In genomic region chr12:124914392-124915248, GRCh38 we compare ENCODE assay signal across 9 cellular contexts. TPM values are rescaled to one million over a fixed set of nuclear protein-coding genes. Genes with fewer than 3 reads are reported as not detected.
DNase-seq lines count a peak whose midpoint lies in the region; ATAC-seq, FAIRE-seq and TF ChIP-seq lines count a peak whose summit lies in the region.
"Had no signal": no experiment of that assay in that cellular context is flagged by ENCODE, and none has a peak within 500 bp of the region (broad histone marks: within the 10 kb centered on the region; RNA-seq: fewer than 3 reads in every experiment).

Gene UBC, minus strand, starts transcription at chr12:124914650. Its CDS starts 879 bp downstream, at chr12:124913771.

- dilution Hi-C loops in endothelial cell of umbilical vein (cut with MboI; ENCODE audit: extremely low pct_ligation_motif_present, low sequenced_read_pairs) = no loop called here

- POLR2A ChIA-PET in endothelial cell of umbilical vein (lab: Charles Lee) = interaction anchor here (0.6 to 3.9 kb wide), 9 partner anchors 9 to 150 kb away, joined by 3 to 46 read pairs (median 5); partner anchors contain the start of gene SCARB1

- FAIRE-seq in endothelial cell of umbilical vein (lab: Jason Lieb, UNC) = peak; percentile 64
- FAIRE-seq: G401.6 had no signal

- H3K4me3 ChIP-seq in endothelial cell of umbilical vein (replicated peaks in 1 of 3; ENCODE audit: insufficient read depth in 1 of 3, low read depth in 1 of 3, low read length in 3 of 3) = peak within 1 kb of the TSS; percentile 66 to 94 (median 84)
- H3K4me3 ChIP-seq in mucosa of rectum (ENCODE audit: low read length in 2 of 2) = peak within 1 kb of the TSS; percentile 87 to 98

- no peaks in the 10 kb centered on the region for H3K9me1 ChIP-seq in endothelial cell of umbilical vein (replicated peaks; ENCODE audit: control insufficient read depth, extremely low read depth, insufficient read depth, low read length)

- peak within 1 kb of the TSS; percentile 55 for H2AFZ ChIP-seq in endothelial cell of umbilical vein (ENCODE audit: low read depth, low read length)

- DNase-seq in activated naive CD4-positive, alpha-beta T cell treated with Interleukin-2 at 50 U/mL for 16 hours = peak; percentile 89
- DNase-seq in activated naive CD4-positive, alpha-beta T cell (lab: John Stamatoyannopoulos, UW) = no peak
- peak; percentile 95 for DNase-seq in HS-5 (ENCODE audit: low read depth)
- peak; percentile 81 to 87 for DNase-seq in activated CD8-positive, alpha-beta memory T cell treated with anti-CD3 and anti-CD28 coated beads for 1 hour (ENCODE audit: extremely low read depth in 1 of 2, low read depth in 1 of 2)
- DNase-seq in endothelial cell of umbilical vein (ENCODE audit: low read depth, low spot score) = peak; percentile 88
- peak; percentile 92 for DNase-seq in stimulated activated CD8-positive, alpha-beta memory T cell treated with anti-CD3 and anti-CD28 coated beads, Interleukin-4, amount 100 ng/mL, for 48 hours

- CTCF ChIA-PET in endothelial cell of umbilical vein (lab: Charles Lee) = interaction anchor here (0.6 to 4.3 kb wide), 5 partner anchors 8 to 25 kb away, joined by 3 to 64 read pairs (median 8); no protein-coding TSS in a partner anchor

- TF ChIP-seq POLR2A in endothelial cell of umbilical vein (IDR thresholded peaks at IDR 0.05; ENCODE audit: low read depth, low read length) = peak; percentile 99

- peaks cover 9 to 16% of the 10 kb centered on the region in 2 experiments for H3K36me3 ChIP-seq in endothelial cell of umbilical vein (ENCODE audit: control insufficient read depth in 2 of 2, extremely low read depth in 1 of 2, insufficient read depth in 2 of 2, low read length in 2 of 2)
- H3K36me3 ChIP-seq in mucosa of rectum (ENCODE audit: control insufficient read depth in 2 of 2, insufficient read depth in 2 of 2, low read length in 2 of 2) = peaks cover 27 to 32% of the 10 kb centered on the region in 2 donors

- TF ChIP-seq CTCF in endothelial cell of umbilical vein (IDR thresholded peaks at IDR 0.05; ENCODE audit: extremely low read depth in 1 of 2, insufficient read depth in 1 of 2, low read depth in 1 of 2, low read length in 2 of 2) = no peak

- H4K20me1 ChIP-seq in endothelial cell of umbilical vein (replicated peaks; ENCODE audit: control insufficient read depth, extremely low read depth, insufficient read depth, low read length) = peaks cover 11% of the 10 kb centered on the region

- peak within 1 kb of the TSS; percentile 95 for H3K27ac ChIP-seq in endothelial cell of umbilical vein (ENCODE audit: insufficient read depth, low read depth, low read length)
- peak within 1 kb of the TSS; percentile 99 to 100 for H3K27ac ChIP-seq in mucosa of rectum (ENCODE audit: low read depth in 2 of 2, low read length in 2 of 2)

- H3K27me3 ChIP-seq in endothelial cell of umbilical vein (ENCODE audit: control insufficient read depth in 2 of 2, insufficient read depth in 2 of 2, low read length in 2 of 2) (no peaks in the 10 kb centered on the region), mucosa of rectum (ENCODE audit: control insufficient read depth in 2 of 2, insufficient read depth in 2 of 2, low read length in 2 of 2) (no peaks in the 10 kb centered on the region)

- peaks cover 50% of the 10 kb centered on the region for H3K4me1 ChIP-seq in endothelial cell of umbilical vein (ENCODE audit: control insufficient read depth, extremely low read depth, insufficient read depth, low read length)
- H3K4me1 ChIP-seq in mucosa of rectum (ENCODE audit: control insufficient read depth in 2 of 2, insufficient read depth in 2 of 2, low read length in 2 of 2) = peaks cover 55 to 58% of the 10 kb centered on the region in 2 donors

- intact Hi-C loops in endothelial cell of umbilical vein (cut with micrococcal nuclease) = no loop called here

- no TSS peak for BruUV-seq in endothelial cell of umbilical vein (replicated peaks; lab: Mats Ljungman, UMichigan)

- H3K4me2 ChIP-seq in endothelial cell of umbilical vein (ENCODE audit: insufficient read depth, low read length) = peak within 1 kb of the TSS; percentile 92

- peaks cover 39% of the 10 kb centered on the region for H3K79me2 ChIP-seq in endothelial cell of umbilical vein (ENCODE audit: control insufficient read depth, insufficient read depth, low read length)

- no peaks in the 10 kb centered on the region for H3K9me3 ChIP-seq in endothelial cell of umbilical vein (replicated peaks; ENCODE audit: control insufficient read depth, insufficient read depth, low read length)
- H3K9me3 ChIP-seq in mucosa of rectum (ENCODE audit: control insufficient read depth in 2 of 2, low read length in 2 of 2) = no peaks in the 10 kb centered on the region

- H3K9ac ChIP-seq in endothelial cell of umbilical vein (replicated peaks; ENCODE audit: extremely low read depth, insufficient read depth, low read length) (peak within 1 kb of the TSS; percentile 96), mucosa of rectum (ENCODE audit: low read depth in 1 of 2, low read length in 2 of 2) (peak within 1 kb of the TSS; percentile 99 to 100)

- no peak for ATAC-seq in GM21529 (IDR thresholded peaks at IDR 0.05; ENCODE audit: unreplicated experiment)

TF ChIP-seq in endothelial cell of umbilical vein, 7 proteins besides CTCF, POLR2A, EP300 and RAD21:
- no peak for TF ChIP-seq EZH2 (IDR thresholded peaks at IDR 0.05; ENCODE audit: borderline replicate concordance, low read depth, low read length, severe bottlenecking)
- no peak for TF ChIP-seq GATA2 (IDR thresholded peaks at IDR 0.05; ENCODE audit: insufficient read depth, insufficient read length, low read depth, low read length)
- peak; percentile 67 for TF ChIP-seq FOS (IDR thresholded peaks at IDR 0.05; ENCODE audit: borderline replicate concordance, insufficient read depth, low read length)
- no peak for TF ChIP-seq MYC (IDR thresholded peaks at IDR 0.05; ENCODE audit: low read depth, low read length)
- TF ChIP-seq POLR2AphosphoS5 (IDR thresholded peaks at IDR 0.05; ENCODE audit: insufficient read depth, low read depth, low read length) = peak; percentile 100
- no peak for TF ChIP-seq JUN (IDR thresholded peaks at IDR 0.05; ENCODE audit: borderline replicate concordance, insufficient read depth, insufficient read length, low read depth)
- no peak for TF ChIP-seq MAX (IDR thresholded peaks at IDR 0.05; ENCODE audit: insufficient read depth, insufficient read length)

RNA-seq across cellular contexts. Expression of gene UBC, which starts in this region (rescaled TPM):
- total RNA-seq in endothelial cell of umbilical vein = 875 and 911 TPM in 2 replicates
- 1,040 and 1,305 TPM in 2 replicates for polyA plus RNA-seq in endothelial cell of umbilical vein
- polyA plus RNA-seq in endothelial cell of umbilical vein (2011; cell fraction: cytosol; rRNA removed) = 1,913 and 1,931 TPM in 2 replicates
- 1,373 and 1,721 TPM in 2 replicates for polyA plus RNA-seq in endothelial cell of umbilical vein (2011; cell fraction: nucleus; rRNA removed)
- polyA plus RNA-seq in endothelial cell of umbilical vein (2012) = 1,239 and 1,518 TPM in 2 replicates
- 537 and 767 TPM in 2 replicates for polyA minus RNA-seq in endothelial cell of umbilical vein
- polyA minus RNA-seq in endothelial cell of umbilical vein (2011; cell fraction: cytosol; rRNA and poly(A)+ RNA removed) = 247 TPM
- polyA minus RNA-seq in endothelial cell of umbilical vein (2011; cell fraction: nucleus; rRNA and poly(A)+ RNA removed) = 157 and 183 TPM in 2 replicates

Comparison
In these comparisons a context has a peak if more than half of its experiments do, and no peak if none do; other contexts are left out.
1. DNase-seq: peak in activated naive CD4-positive, alpha-beta T cell treated with Interleukin-2 at 50 U/mL for 16 hours (single experiment), HS-5 (single experiment), activated CD8-positive, alpha-beta memory T cell treated with anti-CD3 and anti-CD28 coated beads for 1 hour (2 of 2), endothelial cell of umbilical vein (single experiment) and stimulated activated CD8-positive, alpha-beta memory T cell treated with anti-CD3 and anti-CD28 coated beads, Interleukin-4, amount 100 ng/mL, for 48 hours (single experiment); none in activated naive CD4-positive, alpha-beta T cell (0 of 4).